1 cellular context compared by ENCODE assay signal in genomic region chr1:22259581-22260282, GRCh38.
TF ChIP-seq lines count a peak whose summit lies in the region.

No MANE protein-coding gene starts in this region.

TF ChIP-seq in K562, 482 proteins besides CTCF, POLR2A, EP300 and RAD21 (continued from another document):
- TF ChIP-seq ZBTB40 (IDR thresholded peaks at IDR 0.05) (peak; percentile 94), ZBTB40 (CRISPR knock-in tag; IDR thresholded peaks at IDR 0.05) (peak; percentile 94), NFIC (IDR thresholded peaks at IDR 0.05) (peak; percentile 9; the same call in 1 of the 2 replicates)
TF ChIP-seq in K562: peak in this region for 2.
